ENCODE assay signal across 27 cellular contexts in the genomic region with DNA sequence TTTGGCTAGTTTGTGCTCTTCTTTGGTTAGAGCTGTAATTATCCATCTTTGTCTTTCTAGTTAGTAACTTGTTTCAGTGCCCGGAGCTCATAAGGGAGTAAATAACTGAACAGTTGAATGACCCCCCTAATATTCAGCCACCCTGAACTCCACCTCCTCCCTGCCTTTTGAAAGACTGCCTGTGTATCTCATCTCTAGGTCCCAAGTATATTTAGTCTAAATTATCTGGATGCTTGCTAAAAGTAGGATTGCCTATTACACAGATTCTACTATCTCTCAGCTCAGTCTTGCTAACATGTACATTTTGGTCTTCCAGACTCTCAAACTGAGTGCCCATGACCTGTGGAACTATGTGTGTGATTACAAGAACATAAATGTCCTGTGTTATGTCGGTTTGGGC.
"Had no signal": no experiment of that assay in that cellular context is flagged by ENCODE, and none has a peak within 500 bp of the region (broad histone marks: within the 10 kb centered on the region; RNA-seq: fewer than 3 reads in every experiment).

No MANE protein-coding gene starts in this region.

- H3K9me3 Mint-ChIP-seq: activated naive CD4-positive, alpha-beta T cell treated with anti-CD3 and anti-CD28 coated beads for 36 hours; brain; WTC11 had no signal

- H3K27me3 Mint-ChIP-seq: activated naive CD8-positive, alpha-beta T cell; activated T-helper 17 cell treated with anti-CD3 and anti-CD28 coated beads, Interleukin-2, amount 50 U/mL, for 72 hours; brain; T-helper 17 cell had no signal

- H3K36me3 Mint-ChIP-seq: activated naive CD8-positive, alpha-beta T cell; brain; WTC11 had no signal

- H3K27ac Mint-ChIP-seq: activated CD8-positive, alpha-beta T cell treated with anti-CD3 and anti-CD28 coated beads, Interleukin-2, amount 10 ng/mL, durations not matched to agents 7 days and 5 days; activated naive CD4-positive, alpha-beta T cell treated with anti-CD3 and anti-CD28 coated beads for 36 hours; activated naive CD8-positive, alpha-beta T cell; activated T-helper 17 cell treated with anti-CD3 and anti-CD28 coated beads, Interleukin-2, amount 50 U/mL, for 72 hours; brain; T-helper 17 cell; WTC11 had no signal

- ATAC-seq: activated CD8-positive, alpha-beta T cell treated with anti-CD3 and anti-CD28 coated beads, Interleukin-2, amount 10 ng/mL, durations not matched to agents 7 days and 5 days; activated T-helper 17 cell treated with anti-CD3 and anti-CD28 coated beads, Interleukin-2, amount 50 U/mL, for 72 hours; T-helper 17 cell; WTC11 had no signal

- H3K4me3 Mint-ChIP-seq: activated CD8-positive, alpha-beta T cell treated with anti-CD3 and anti-CD28 coated beads, Interleukin-2, amount 10 ng/mL, durations not matched to agents 7 days and 5 days; activated naive CD4-positive, alpha-beta T cell treated with anti-CD3 and anti-CD28 coated beads for 36 hours; activated naive CD8-positive, alpha-beta T cell; activated T-helper 17 cell treated with anti-CD3 and anti-CD28 coated beads, Interleukin-2, amount 50 U/mL, for 72 hours; brain; T-helper 17 cell; WTC11 had no signal

- H3K4me1 Mint-ChIP-seq: activated T-helper 17 cell treated with anti-CD3 and anti-CD28 coated beads, Interleukin-2, amount 50 U/mL, for 72 hours; T-helper 17 cell had no signal

- H3K27ac ChIP-seq: SJSA1 had no signal

- H3K4me3 ChIP-seq: SJSA1 had no signal

- H3K36me3 ChIP-seq: SJSA1 had no signal

- H3K27me3 ChIP-seq: SJSA1 had no signal

- DNase-seq: activated CD4-positive, alpha-beta T cell treated with anti-CD3 and anti-CD28 coated beads for 48 hours; activated CD4-positive, alpha-beta T cell treated with anti-CD3 and anti-CD28 coated beads, Interleukin-2, amount 50 U/mL, for 4 hours; activated CD4-positive, CD25-positive, alpha-beta regulatory T cell treated with anti-CD3 and anti-CD28 coated beads, Interleukin-2, amount 50 U/mL, for 72 hours; activated CD8-positive, alpha-beta memory T cell treated with anti-CD3 and anti-CD28 coated beads, Interleukin-2, amount 50 U/mL, for 48 hours; activated CD8-positive, alpha-beta T cell treated with anti-CD3 and anti-CD28 coated beads, Interleukin-2, amount 10 ng/mL, durations not matched to agents 7 days and 5 days; activated gamma-delta T cell; activated naive CD4-positive, alpha-beta T cell treated with anti-CD3 and anti-CD28 coated beads for 36 hours; activated T-cell treated with anti-CD3 and anti-CD28 coated beads, Interleukin-2, amount 50 U/mL, for 1 hour; amygdala; MM.1S; NCI-H1105; NCI-H1436; NCI-H1694 treated with DMSO at 0.1 percent for 48 hours; NCI-H2029 treated with DMSO at 0.1 percent for 48 hours; NCI-H345; NCI-H510A; NCI-H526 treated with DMSO at 0.1 percent for 48 hours; NCI-H82; RPMI8226; SHP77; T-helper 17 cell; T-helper 9 cell had no signal

- H3K9me3 ChIP-seq: SJSA1 had no signal
